In genomic region chrX:31228415-31228832, GRCh38 we compare ENCODE assay signal across 12 cellular contexts.
DNase-seq lines count a peak whose midpoint lies in the region; ATAC-seq and TF ChIP-seq lines count a peak whose summit lies in the region.
"Had no signal": no experiment of that assay in that cellular context is flagged by ENCODE, and none has a peak within 500 bp of the region (broad histone marks: within the 10 kb centered on the region; RNA-seq: fewer than 3 reads in every experiment).

No MANE protein-coding gene starts in this region.

- DNase-seq in fibroblast of peridontal ligament (ENCODE audit: extremely low read depth): peak; percentile 43
- DNase-seq in putamen (ENCODE audit: low spot score): peak; percentile 18
- DNase-seq in BE2C: no peak
- DNase-seq in activated naive CD4-positive, alpha-beta T cell treated with anti-CD3 and anti-CD28 coated beads, Interleukin-2, amount 10 ng/mL, durations not matched to agents 7 days and 5 days: no peak
- DNase-seq in MM.1S: no peak
- DNase-seq in Calu3: no peak
- DNase-seq: activated CD4-positive, alpha-beta memory T cell treated with anti-CD3 and anti-CD28 coated beads for 36 hours; left colon; NCI-H2081 had no signal

- intact Hi-C loops in Calu3 (cut with micrococcal nuclease; ENCODE audit: unreplicated experiment): no loop called here

- no peaks in the 10 kb centered on the region for H4K20me1 ChIP-seq in MM.1S (ENCODE audit: insufficient read depth, low read length)

- TF ChIP-seq CTCF in BE2C (IDR thresholded peaks at IDR 0.05; ENCODE audit: low read depth, low read length) (no peak), MM.1S (IDR thresholded peaks at IDR 0.05; ENCODE audit: low read length) (no peak), Calu3 (IDR thresholded peaks at IDR 0.05; ENCODE audit: unreplicated experiment) (no peak)

- BruUV-seq in Calu3 (replicated peaks; lab: Mats Ljungman, UMichigan): no TSS peak

- CTCF ChIA-PET in activated naive CD4-positive, alpha-beta T cell treated with anti-CD3 and anti-CD28 coated beads, Interleukin-2, amount 10 ng/mL, durations not matched to agents 7 days and 5 days (lab: Charles Lee): no interaction called here
- CTCF ChIA-PET in Calu3 (lab: Charles Lee): no interaction called here

- H3K27me3 ChIP-seq in BE2C: no peaks in the 10 kb centered on the region
- H3K27me3 ChIP-seq in MM.1S (replicated peaks; ENCODE audit: insufficient read depth, low read length): no peaks in the 10 kb centered on the region

- no peaks in the 10 kb centered on the region for H3F3A ChIP-seq in MM.1S (ENCODE audit: insufficient read depth, low read length)

- H3K9me3 Mint-ChIP-seq in activated naive CD4-positive, alpha-beta T cell treated with anti-CD3 and anti-CD28 coated beads, Interleukin-2, amount 10 ng/mL, durations not matched to agents 7 days and 5 days: no peaks in the 10 kb centered on the region
- H3K9me3 Mint-ChIP-seq in Calu3 (ENCODE audit: low read depth, unreplicated experiment): no peaks in the 10 kb centered on the region
- H3K9me3 Mint-ChIP-seq: activated CD4-positive, alpha-beta memory T cell treated with anti-CD3 and anti-CD28 coated beads for 36 hours; stimulated activated naive CD8-positive, alpha-beta T cell treated with anti-CD3 and anti-CD28 coated beads, Interleukin-15, Interleukin-2, amounts not matched to agents 100 ng/mL and 50 ng/mL, for 24 hours had no signal

- no peak overlapping the region for H2AFZ ChIP-seq in MM.1S (ENCODE audit: low read length)

- no peak overlapping the region for H3K4me2 ChIP-seq in MM.1S (ENCODE audit: low read depth, low read length)

- no peak overlapping the region for H3K4me3 ChIP-seq in BE2C (ENCODE audit: low read depth, low read length)
- H3K4me3 ChIP-seq in MM.1S (ENCODE audit: low read length): no peak overlapping the region

- no peaks in the 10 kb centered on the region for H3K27me3 Mint-ChIP-seq in activated naive CD4-positive, alpha-beta T cell treated with anti-CD3 and anti-CD28 coated beads, Interleukin-2, amount 10 ng/mL, durations not matched to agents 7 days and 5 days
- H3K27me3 Mint-ChIP-seq in Calu3 (ENCODE audit: unreplicated experiment): no peaks in the 10 kb centered on the region
- H3K27me3 Mint-ChIP-seq: activated CD4-positive, alpha-beta memory T cell treated with anti-CD3 and anti-CD28 coated beads for 36 hours; stimulated activated naive CD8-positive, alpha-beta T cell treated with anti-CD3 and anti-CD28 coated beads, Interleukin-15, Interleukin-2, amounts not matched to agents 100 ng/mL and 50 ng/mL, for 24 hours had no signal

- H3K36me3 Mint-ChIP-seq in activated naive CD4-positive, alpha-beta T cell treated with anti-CD3 and anti-CD28 coated beads, Interleukin-2, amount 10 ng/mL, durations not matched to agents 7 days and 5 days: no peaks in the 10 kb centered on the region
- no peaks in the 10 kb centered on the region for H3K36me3 Mint-ChIP-seq in Calu3 (ENCODE audit: insufficient read depth, unreplicated experiment)
- H3K36me3 Mint-ChIP-seq: activated CD4-positive, alpha-beta memory T cell treated with anti-CD3 and anti-CD28 coated beads for 36 hours had no signal

- ATAC-seq in GM18499 (IDR thresholded peaks at IDR 0.05; ENCODE audit: insufficient read depth, unreplicated experiment) (peak; percentile 3), HG02885 (IDR thresholded peaks at IDR 0.05; ENCODE audit: poor library complexity, unreplicated experiment) (peak; percentile 24)
- ATAC-seq: left colon had no signal

- no peak overlapping the region for H3K27ac Mint-ChIP-seq in activated naive CD4-positive, alpha-beta T cell treated with anti-CD3 and anti-CD28 coated beads, Interleukin-2, amount 10 ng/mL, durations not matched to agents 7 days and 5 days
- no peak overlapping the region for H3K27ac Mint-ChIP-seq in Calu3 (ENCODE audit: unreplicated experiment)
- H3K27ac Mint-ChIP-seq: activated CD4-positive, alpha-beta memory T cell treated with anti-CD3 and anti-CD28 coated beads for 36 hours; stimulated activated naive CD8-positive, alpha-beta T cell treated with anti-CD3 and anti-CD28 coated beads, Interleukin-15, Interleukin-2, amounts not matched to agents 100 ng/mL and 50 ng/mL, for 24 hours had no signal

- H3K4me1 ChIP-seq in BE2C (no peaks in the 10 kb centered on the region), MM.1S (ENCODE audit: low read length) (no peaks in the 10 kb centered on the region)

- H3K36me3 ChIP-seq in BE2C (no peaks in the 10 kb centered on the region), MM.1S (replicated peaks; ENCODE audit: insufficient read depth, low read length) (no peaks in the 10 kb centered on the region)

- H3K9me2 ChIP-seq in MM.1S (replicated peaks; ENCODE audit: insufficient read depth, low read length): no peaks in the 10 kb centered on the region

- H3K4me3 Mint-ChIP-seq in activated naive CD4-positive, alpha-beta T cell treated with anti-CD3 and anti-CD28 coated beads, Interleukin-2, amount 10 ng/mL, durations not matched to agents 7 days and 5 days: no peak overlapping the region
- H3K4me3 Mint-ChIP-seq in Calu3 (ENCODE audit: low read depth, unreplicated experiment): no peak overlapping the region
- H3K4me3 Mint-ChIP-seq: activated CD4-positive, alpha-beta memory T cell treated with anti-CD3 and anti-CD28 coated beads for 36 hours; stimulated activated naive CD8-positive, alpha-beta T cell treated with anti-CD3 and anti-CD28 coated beads, Interleukin-15, Interleukin-2, amounts not matched to agents 100 ng/mL and 50 ng/mL, for 24 hours had no signal

- no peaks in the 10 kb centered on the region for H3K4me1 Mint-ChIP-seq in activated naive CD4-positive, alpha-beta T cell treated with anti-CD3 and anti-CD28 coated beads, Interleukin-2, amount 10 ng/mL, durations not matched to agents 7 days and 5 days
- H3K4me1 Mint-ChIP-seq in Calu3 (ENCODE audit: low read depth, unreplicated experiment): no peaks in the 10 kb centered on the region

- no peaks in the 10 kb centered on the region for H3K9me3 ChIP-seq in BE2C
- H3K9me3 ChIP-seq in MM.1S (replicated peaks; ENCODE audit: insufficient read depth, low read length): no peaks in the 10 kb centered on the region

- H3K9ac ChIP-seq in MM.1S (ENCODE audit: low read length): no peak overlapping the region

- no peak overlapping the region for H3K27ac ChIP-seq in MM.1S (ENCODE audit: low read length)

- no peaks in the 10 kb centered on the region for H3K79me2 ChIP-seq in MM.1S (ENCODE audit: low read length)

Comparison
In these comparisons a context has a peak if more than half of its experiments do, and no peak if none do; other contexts are left out.
1. DNase-seq: peak in fibroblast of peridontal ligament (single experiment) and putamen (single experiment); none in BE2C (single experiment), activated naive CD4-positive, alpha-beta T cell treated with anti-CD3 and anti-CD28 coated beads, Interleukin-2, amount 10 ng/mL, durations not matched to agents 7 days and 5 days (single experiment), MM.1S (single experiment) and Calu3 (single experiment).